ENCODE assay signal across 1 cellular context in the genomic region with DNA sequence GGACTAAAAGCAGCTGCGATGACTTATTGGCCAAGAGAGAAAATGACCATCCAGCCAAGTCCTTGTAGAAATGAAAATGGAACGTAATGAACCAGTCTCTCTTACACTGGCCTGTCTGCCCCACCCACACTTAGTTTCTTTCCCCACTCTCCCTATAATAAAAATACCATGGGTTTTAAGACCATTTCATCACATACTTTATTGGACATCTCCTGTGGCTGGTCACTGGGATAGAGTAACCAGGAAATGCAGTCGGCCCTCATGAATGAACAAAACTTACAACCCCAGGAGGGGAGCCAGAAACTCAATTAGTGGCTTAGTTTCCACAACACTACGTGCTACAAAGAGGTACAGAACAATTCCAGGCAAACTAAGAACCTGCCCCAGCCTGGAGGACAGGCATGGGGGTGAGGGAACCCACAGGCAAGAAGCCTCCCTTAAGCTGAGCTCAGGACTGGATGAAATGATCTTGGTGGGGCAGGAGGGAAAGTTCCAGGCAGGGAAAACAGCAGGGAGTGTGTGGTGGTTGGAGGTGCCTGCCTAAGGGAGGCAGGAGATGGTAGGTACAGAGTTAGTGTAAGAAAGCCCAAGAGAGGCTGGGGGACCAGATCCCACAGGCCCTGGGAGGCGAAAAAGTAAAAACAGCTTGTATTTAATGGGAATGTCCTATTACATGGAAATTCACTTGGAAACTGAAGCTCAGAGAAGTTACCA.
A peak's percentile ranks its signal among the peaks of the same experiment; 100 is the strongest.
TF ChIP-seq lines count a peak whose summit lies in the region.

No MANE protein-coding gene starts in this region.

TF ChIP-seq in HCT116, 20 proteins besides CTCF, POLR2A, EP300 and RAD21:
- TF ChIP-seq, protein P1, sequence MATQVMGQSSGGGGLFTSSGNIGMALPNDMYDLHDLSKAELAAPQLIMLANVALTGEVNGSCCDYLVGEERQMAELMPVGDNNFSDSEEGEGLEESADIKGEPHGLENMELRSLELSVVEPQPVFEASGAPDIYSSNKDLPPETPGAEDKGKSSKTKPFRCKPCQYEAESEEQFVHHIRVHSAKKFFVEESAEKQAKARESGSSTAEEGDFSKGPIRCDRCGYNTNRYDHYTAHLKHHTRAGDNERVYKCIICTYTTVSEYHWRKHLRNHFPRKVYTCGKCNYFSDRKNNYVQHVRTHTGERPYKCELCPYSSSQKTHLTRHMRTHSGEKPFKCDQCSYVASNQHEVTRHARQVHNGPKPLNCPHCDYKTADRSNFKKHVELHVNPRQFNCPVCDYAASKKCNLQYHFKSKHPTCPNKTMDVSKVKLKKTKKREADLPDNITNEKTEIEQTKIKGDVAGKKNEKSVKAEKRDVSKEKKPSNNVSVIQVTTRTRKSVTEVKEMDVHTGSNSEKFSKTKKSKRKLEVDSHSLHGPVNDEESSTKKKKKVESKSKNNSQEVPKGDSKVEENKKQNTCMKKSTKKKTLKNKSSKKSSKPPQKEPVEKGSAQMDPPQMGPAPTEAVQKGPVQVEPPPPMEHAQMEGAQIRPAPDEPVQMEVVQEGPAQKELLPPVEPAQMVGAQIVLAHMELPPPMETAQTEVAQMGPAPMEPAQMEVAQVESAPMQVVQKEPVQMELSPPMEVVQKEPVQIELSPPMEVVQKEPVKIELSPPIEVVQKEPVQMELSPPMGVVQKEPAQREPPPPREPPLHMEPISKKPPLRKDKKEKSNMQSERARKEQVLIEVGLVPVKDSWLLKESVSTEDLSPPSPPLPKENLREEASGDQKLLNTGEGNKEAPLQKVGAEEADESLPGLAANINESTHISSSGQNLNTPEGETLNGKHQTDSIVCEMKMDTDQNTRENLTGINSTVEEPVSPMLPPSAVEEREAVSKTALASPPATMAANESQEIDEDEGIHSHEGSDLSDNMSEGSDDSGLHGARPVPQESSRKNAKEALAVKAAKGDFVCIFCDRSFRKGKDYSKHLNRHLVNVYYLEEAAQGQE (IDR thresholded peaks at IDR 0.05; ENCODE audit: low read depth): no peak
- no peak for TF ChIP-seq ELF1 (IDR thresholded peaks at IDR 0.05; ENCODE audit: borderline replicate concordance, low read depth)
- peak; percentile 31; the same call in 1 of the 2 replicates for TF ChIP-seq POLR2AphosphoS5 (IDR thresholded peaks at IDR 0.05; ENCODE audit: low read depth, low read length)
- TF ChIP-seq TCF7L2 (IDR thresholded peaks at IDR 0.05; ENCODE audit: borderline replicate concordance, extremely low read depth, insufficient read depth, insufficient read length): no peak
- TF ChIP-seq, protein P2, sequence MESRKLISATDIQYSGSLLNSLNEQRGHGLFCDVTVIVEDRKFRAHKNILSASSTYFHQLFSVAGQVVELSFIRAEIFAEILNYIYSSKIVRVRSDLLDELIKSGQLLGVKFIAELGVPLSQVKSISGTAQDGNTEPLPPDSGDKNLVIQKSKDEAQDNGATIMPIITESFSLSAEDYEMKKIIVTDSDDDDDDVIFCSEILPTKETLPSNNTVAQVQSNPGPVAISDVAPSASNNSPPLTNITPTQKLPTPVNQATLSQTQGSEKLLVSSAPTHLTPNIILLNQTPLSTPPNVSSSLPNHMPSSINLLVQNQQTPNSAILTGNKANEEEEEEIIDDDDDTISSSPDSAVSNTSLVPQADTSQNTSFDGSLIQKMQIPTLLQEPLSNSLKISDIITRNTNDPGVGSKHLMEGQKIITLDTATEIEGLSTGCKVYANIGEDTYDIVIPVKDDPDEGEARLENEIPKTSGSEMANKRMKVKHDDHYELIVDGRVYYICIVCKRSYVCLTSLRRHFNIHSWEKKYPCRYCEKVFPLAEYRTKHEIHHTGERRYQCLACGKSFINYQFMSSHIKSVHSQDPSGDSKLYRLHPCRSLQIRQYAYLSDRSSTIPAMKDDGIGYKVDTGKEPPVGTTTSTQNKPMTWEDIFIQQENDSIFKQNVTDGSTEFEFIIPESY (IDR thresholded peaks at IDR 0.05; ENCODE audit: extremely low read depth, insufficient replicate concordance, low read length): no peak
- TF ChIP-seq, protein P3, sequence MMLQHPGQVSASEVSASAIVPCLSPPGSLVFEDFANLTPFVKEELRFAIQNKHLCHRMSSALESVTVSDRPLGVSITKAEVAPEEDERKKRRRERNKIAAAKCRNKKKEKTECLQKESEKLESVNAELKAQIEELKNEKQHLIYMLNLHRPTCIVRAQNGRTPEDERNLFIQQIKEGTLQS (IDR thresholded peaks at IDR 0.05): no peak
- 0 out of 2 replicates have a peak, but pooled peaks have one; percentile 6 for TF ChIP-seq JUND (IDR thresholded peaks at IDR 0.05)
- no peak for TF ChIP-seq CBX3 (IDR thresholded peaks at IDR 0.05; ENCODE audit: low read depth)
- no peak for TF ChIP-seq SRF (IDR thresholded peaks at IDR 0.05; ENCODE audit: low read depth)
- no peak for TF ChIP-seq ZFX (IDR thresholded peaks at IDR 0.05)
